19 cellular contexts compared by ENCODE assay signal in genomic region chr17:71111460-71111859, GRCh38.
DNase-seq lines count a peak whose midpoint lies in the region; ATAC-seq, FAIRE-seq and TF ChIP-seq lines count a peak whose summit lies in the region.
"Had no signal": no experiment of that assay in that cellular context is flagged by ENCODE, and none has a peak within 500 bp of the region (broad histone marks: within the 10 kb centered on the region; RNA-seq: fewer than 3 reads in every experiment).

No MANE protein-coding gene starts in this region.

- peaks cover 0 to 30% (median 11%) of the 10 kb centered on the region in 4 donors for H3K4me1 ChIP-seq in right lobe of liver
- H3K4me1 ChIP-seq: BLaER1 treated with 17β-estradiol and CSF1 and Interleukin-3, amounts not matched to agents 10 nM and 100 nM had no signal

- TF ChIP-seq CTCF in right lobe of liver (IDR thresholded peaks at IDR 0.05), result no peak

- no peak overlapping the region for H3K4me3 ChIP-seq in right lobe of liver
- H3K4me3 ChIP-seq: BLaER1 treated with 17β-estradiol and CSF1 and Interleukin-3, amounts not matched to agents 10 nM and 100 nM had no signal

- no peaks in the 10 kb centered on the region for H3K27me3 ChIP-seq in right lobe of liver
- H3K27me3 ChIP-seq: BLaER1 treated with 17β-estradiol and CSF1 and Interleukin-3, amounts not matched to agents 10 nM and 100 nM had no signal

- CTCF ChIA-PET in activated CD8-positive, alpha-beta T cell treated with anti-CD3 and anti-CD28 coated beads, Interleukin-2, amount 10 ng/mL, durations not matched to agents 7 days and 5 days (lab: Charles Lee), result no interaction called here

- POLR2A ChIA-PET in activated CD8-positive, alpha-beta T cell treated with anti-CD3 and anti-CD28 coated beads, Interleukin-2, amount 10 ng/mL, durations not matched to agents 7 days and 5 days (lab: Charles Lee), result no interaction called here

- no peak overlapping the region for H3K4me3 Mint-ChIP-seq in activated CD8-positive, alpha-beta T cell treated with anti-CD3 and anti-CD28 coated beads, Interleukin-2, amount 10 ng/mL, durations not matched to agents 7 days and 5 days
- H3K4me3 Mint-ChIP-seq: B cell; CD8-positive, alpha-beta T cell; HFFc6 had no signal

- TF ChIP-seq POLR2A in right lobe of liver (IDR thresholded peaks at IDR 0.05) (no peak), GM12891 (IDR thresholded peaks at IDR 0.05; ENCODE audit: low read depth, low read length) (no peak)

- no peak for FAIRE-seq in GM12891 (lab: Jason Lieb, UNC)

- H3K27ac Mint-ChIP-seq in activated CD8-positive, alpha-beta T cell treated with anti-CD3 and anti-CD28 coated beads, Interleukin-2, amount 10 ng/mL, durations not matched to agents 7 days and 5 days, result no peak overlapping the region
- H3K27ac Mint-ChIP-seq: B cell; CD8-positive, alpha-beta T cell; HFFc6 had no signal

- intact Hi-C loops in left colon (cut with DNase I, micrococcal nuclease) (no loop called here), right lobe of liver (cut with DNase I) (no loop called here)

- DNase-seq in DMS53 (lab: John Stamatoyannopoulos, UW) (peak; percentile 13), DMS53 treated with DMSO at 0.1 percent for 48 hours (lab: John Stamatoyannopoulos, UW; ENCODE audit: unreplicated experiment) (no peak), left colon (no peak), right lobe of liver (peak in 1 of 3 donors; percentile 47), GM12891 (ENCODE audit: insufficient read length, low spot score) (no peak), SHP77 (lab: John Stamatoyannopoulos, UW) (no peak)
- no peak for DNase-seq in activated CD8-positive, alpha-beta T cell treated with anti-CD3 and anti-CD28 coated beads, Interleukin-2, amount 10 ng/mL, durations not matched to agents 7 days and 5 days
- DNase-seq: 8988T; Calu3; CD8-positive, alpha-beta T cell; DMS 273 treated with DMSO at 0.1 percent for 48 hours; DMS79; GDM1; GOT3; H7; HFFc6 had no signal

- H3K9me3 Mint-ChIP-seq in activated CD8-positive, alpha-beta T cell treated with anti-CD3 and anti-CD28 coated beads, Interleukin-2, amount 10 ng/mL, durations not matched to agents 7 days and 5 days (ENCODE audit: insufficient read depth), result peaks cover 4% of the 10 kb centered on the region
- H3K9me3 Mint-ChIP-seq: HFFc6 had no signal

- 31% methylated on average over 2 of the region's 2 CpGs for WGBS in right lobe of liver (ENCODE audit: insufficient coverage, low coverage, low lambda C conversion rate, missing lambda C conversion rate)

- no peaks in the 10 kb centered on the region for H3K9me3 ChIP-seq in right lobe of liver
- H3K9me3 ChIP-seq: BLaER1 treated with 17β-estradiol and CSF1 and Interleukin-3, amounts not matched to agents 10 nM and 100 nM had no signal

- no peaks in the 10 kb centered on the region for H3K36me3 Mint-ChIP-seq in activated CD8-positive, alpha-beta T cell treated with anti-CD3 and anti-CD28 coated beads, Interleukin-2, amount 10 ng/mL, durations not matched to agents 7 days and 5 days (ENCODE audit: low read depth)
- H3K36me3 Mint-ChIP-seq: CD8-positive, alpha-beta T cell had no signal

- peak overlapping the region; percentile 26 to 49 (median 30) for H3K27ac ChIP-seq in right lobe of liver
- H3K27ac ChIP-seq: BLaER1 treated with 17β-estradiol and CSF1 and Interleukin-3, amounts not matched to agents 10 nM and 100 nM had no signal

- no peaks in the 10 kb centered on the region for H3K4me1 Mint-ChIP-seq in activated CD8-positive, alpha-beta T cell treated with anti-CD3 and anti-CD28 coated beads, Interleukin-2, amount 10 ng/mL, durations not matched to agents 7 days and 5 days (ENCODE audit: low read depth)
- H3K4me1 Mint-ChIP-seq: B cell had no signal

- H3K36me3 ChIP-seq in right lobe of liver, result no peaks in the 10 kb centered on the region
- H3K36me3 ChIP-seq: BLaER1 treated with 17β-estradiol and CSF1 and Interleukin-3, amounts not matched to agents 10 nM and 100 nM had no signal

- no peaks in the 10 kb centered on the region for H3K27me3 Mint-ChIP-seq in activated CD8-positive, alpha-beta T cell treated with anti-CD3 and anti-CD28 coated beads, Interleukin-2, amount 10 ng/mL, durations not matched to agents 7 days and 5 days (ENCODE audit: low read depth)
- H3K27me3 Mint-ChIP-seq: B cell had no signal

- ATAC-seq in left colon, result peak; percentile 55
- peak; percentile 88 to 93 (median 92) for ATAC-seq in right lobe of liver
- no peak for ATAC-seq in activated CD8-positive, alpha-beta T cell treated with anti-CD3 and anti-CD28 coated beads, Interleukin-2, amount 10 ng/mL, durations not matched to agents 7 days and 5 days
- ATAC-seq: CD8-positive, alpha-beta T cell; HCT116 had no signal

TF ChIP-seq in GM12891, 5 proteins besides CTCF, POLR2A, EP300 and RAD21:
- no peak for TF ChIP-seq POLR2AphosphoS5 (IDR thresholded peaks at IDR 0.05; ENCODE audit: low read depth, low read length)
- TF ChIP-seq POU2F2 (IDR thresholded peaks at IDR 0.05; ENCODE audit: low read depth, low read length), result no peak
- TF ChIP-seq SPI1 (IDR thresholded peaks at IDR 0.05; ENCODE audit: low read depth, low read length), result no peak
TF ChIP-seq in GM12891: peak in this region for 0.
